1 cellular context compared by ENCODE assay signal in the genomic region with DNA sequence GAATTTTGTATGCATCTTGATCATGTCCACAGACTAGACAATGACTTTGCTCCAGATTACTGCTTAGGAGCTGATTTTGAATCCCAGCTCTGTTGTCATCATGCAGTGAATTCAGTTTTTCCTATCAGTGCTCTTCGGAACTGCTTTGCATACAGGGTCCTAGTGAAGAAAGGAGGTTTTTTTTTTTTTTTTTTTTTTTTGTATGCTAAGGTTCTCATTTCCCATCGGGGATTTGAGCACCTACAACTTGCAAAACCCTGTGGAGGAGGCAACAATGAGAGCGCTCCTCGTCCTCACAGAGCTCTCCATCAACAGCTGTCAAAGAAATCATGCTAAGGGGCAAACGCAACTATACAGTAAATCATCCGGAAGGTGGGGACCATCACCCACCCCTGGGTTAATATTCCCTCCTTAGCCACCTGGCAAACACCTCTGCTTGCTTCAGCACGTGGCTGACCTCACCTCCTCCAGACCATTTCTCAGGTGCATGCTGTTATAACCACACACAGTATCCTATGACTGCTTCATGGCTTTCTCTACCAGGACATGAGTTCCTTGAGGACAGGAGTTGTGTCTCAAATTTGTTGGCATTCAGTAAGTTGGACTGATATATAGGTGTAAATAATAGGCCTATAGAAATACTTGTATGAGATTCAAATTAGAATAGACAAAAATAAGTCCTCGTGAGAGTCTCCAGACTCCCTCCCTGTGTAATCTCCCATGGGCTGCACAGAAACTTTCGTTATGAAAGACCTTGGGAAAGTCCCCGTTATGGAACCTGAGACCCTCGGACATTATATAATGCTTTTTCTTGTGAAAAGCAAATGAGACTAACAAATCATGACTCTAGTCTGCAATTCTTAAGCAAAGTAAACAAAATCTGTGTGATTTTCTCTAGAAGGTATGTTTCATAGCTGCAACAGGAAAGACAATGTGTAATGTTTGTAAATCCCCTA.
TF ChIP-seq lines count a peak whose summit lies in the region.

No MANE protein-coding gene starts in this region.

TF ChIP-seq in H1, 55 proteins besides CTCF, POLR2A, EP300 and RAD21 (continued from another document):
- TF ChIP-seq HDAC2 (IDR thresholded peaks at IDR 0.05; ENCODE audit: borderline replicate concordance in 1 of 2, low read depth in 2 of 2, low read length in 2 of 2) (no peak), SRF (IDR thresholded peaks at IDR 0.05; ENCODE audit: low read depth, low read length) (no peak), YY1 (IDR thresholded peaks at IDR 0.05; ENCODE audit: low read depth, low read length) (no peak), POLR2AphosphoS5 (IDR thresholded peaks at IDR 0.05; ENCODE audit: low read depth, low read length) (no peak), JUN (IDR thresholded peaks at IDR 0.05; ENCODE audit: low read depth, low read length) (no peak), CREB1 (IDR thresholded peaks at IDR 0.05) (no peak), TAF7 (optimal IDR thresholded peaks at IDR 0.05; ENCODE audit: borderline replicate concordance, low read depth, low read length) (no peak), POU5F1 (IDR thresholded peaks at IDR 0.05; ENCODE audit: low read depth, low read length) (no peak), ATF3 (IDR thresholded peaks at IDR 0.05; ENCODE audit: insufficient read depth, low read depth, low read length) (no peak), CHD7 (IDR thresholded peaks at IDR 0.05; ENCODE audit: insufficient replicate concordance, low read length) (no peak), KDM1A (IDR thresholded peaks at IDR 0.05; ENCODE audit: borderline replicate concordance, low read length) (no peak), BACH1 (IDR thresholded peaks at IDR 0.05; ENCODE audit: low read length) (no peak), SP2 (IDR thresholded peaks at IDR 0.05; ENCODE audit: low read length) (no peak), RBBP5 (IDR thresholded peaks at IDR 0.05; ENCODE audit: borderline replicate concordance, low read depth, low read length) (no peak), CBX5 (IDR thresholded peaks at IDR 0.05; ENCODE audit: low read depth, low read length) (no peak)
